ENCODE assay signal across 1 cellular context in the genomic region with DNA sequence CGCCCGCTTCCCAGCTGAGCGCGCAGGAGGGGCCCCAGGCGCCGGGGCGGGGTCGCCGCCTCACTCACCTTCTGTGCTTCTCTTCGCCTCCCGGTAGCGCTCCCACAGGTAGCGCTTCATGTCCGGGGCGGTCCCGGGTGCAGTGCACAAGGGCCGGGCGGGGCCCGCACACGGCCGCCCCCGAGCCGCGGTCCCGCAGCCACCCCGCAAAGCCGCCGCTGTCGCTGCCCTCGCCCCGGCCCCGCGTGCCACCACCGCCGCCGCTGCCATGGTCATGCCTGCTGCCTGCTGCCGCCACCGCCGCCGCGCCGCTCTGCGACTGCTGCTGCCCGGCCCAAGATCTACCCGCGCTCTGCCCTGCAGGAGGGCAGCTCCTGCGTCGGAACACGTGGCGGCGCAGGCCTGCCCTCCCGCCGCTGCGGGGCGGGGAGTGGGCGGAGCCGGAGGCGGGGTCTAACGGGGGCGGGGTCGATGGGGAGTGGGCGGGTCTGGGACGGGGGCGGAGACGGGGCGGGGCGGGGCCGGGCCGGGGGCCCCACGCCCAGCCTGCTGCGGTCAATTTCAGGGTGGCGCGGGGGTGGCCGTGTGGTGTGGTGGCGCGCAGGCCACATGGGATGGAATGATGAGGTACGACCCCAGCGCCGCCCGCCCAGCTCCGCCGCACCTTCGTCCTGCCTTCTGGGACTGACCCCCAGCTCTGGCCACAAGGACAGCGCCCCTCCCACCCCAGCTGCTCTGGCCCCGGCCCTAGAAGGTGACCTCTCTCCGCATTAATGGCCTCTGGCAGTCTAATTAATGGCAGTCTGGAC.
TF ChIP-seq lines count a peak whose summit lies in the region.

TSS of gene NT5DC3 (minus strand) at position 354 of the 809 bp plus-strand sequence. CDS start at position 276, 78 bp downstream.

TF ChIP-seq in HepG2, 621 proteins besides CTCF, POLR2A, EP300 and RAD21 (continued from another document and continues in another):
- TF ChIP-seq, protein P1, sequence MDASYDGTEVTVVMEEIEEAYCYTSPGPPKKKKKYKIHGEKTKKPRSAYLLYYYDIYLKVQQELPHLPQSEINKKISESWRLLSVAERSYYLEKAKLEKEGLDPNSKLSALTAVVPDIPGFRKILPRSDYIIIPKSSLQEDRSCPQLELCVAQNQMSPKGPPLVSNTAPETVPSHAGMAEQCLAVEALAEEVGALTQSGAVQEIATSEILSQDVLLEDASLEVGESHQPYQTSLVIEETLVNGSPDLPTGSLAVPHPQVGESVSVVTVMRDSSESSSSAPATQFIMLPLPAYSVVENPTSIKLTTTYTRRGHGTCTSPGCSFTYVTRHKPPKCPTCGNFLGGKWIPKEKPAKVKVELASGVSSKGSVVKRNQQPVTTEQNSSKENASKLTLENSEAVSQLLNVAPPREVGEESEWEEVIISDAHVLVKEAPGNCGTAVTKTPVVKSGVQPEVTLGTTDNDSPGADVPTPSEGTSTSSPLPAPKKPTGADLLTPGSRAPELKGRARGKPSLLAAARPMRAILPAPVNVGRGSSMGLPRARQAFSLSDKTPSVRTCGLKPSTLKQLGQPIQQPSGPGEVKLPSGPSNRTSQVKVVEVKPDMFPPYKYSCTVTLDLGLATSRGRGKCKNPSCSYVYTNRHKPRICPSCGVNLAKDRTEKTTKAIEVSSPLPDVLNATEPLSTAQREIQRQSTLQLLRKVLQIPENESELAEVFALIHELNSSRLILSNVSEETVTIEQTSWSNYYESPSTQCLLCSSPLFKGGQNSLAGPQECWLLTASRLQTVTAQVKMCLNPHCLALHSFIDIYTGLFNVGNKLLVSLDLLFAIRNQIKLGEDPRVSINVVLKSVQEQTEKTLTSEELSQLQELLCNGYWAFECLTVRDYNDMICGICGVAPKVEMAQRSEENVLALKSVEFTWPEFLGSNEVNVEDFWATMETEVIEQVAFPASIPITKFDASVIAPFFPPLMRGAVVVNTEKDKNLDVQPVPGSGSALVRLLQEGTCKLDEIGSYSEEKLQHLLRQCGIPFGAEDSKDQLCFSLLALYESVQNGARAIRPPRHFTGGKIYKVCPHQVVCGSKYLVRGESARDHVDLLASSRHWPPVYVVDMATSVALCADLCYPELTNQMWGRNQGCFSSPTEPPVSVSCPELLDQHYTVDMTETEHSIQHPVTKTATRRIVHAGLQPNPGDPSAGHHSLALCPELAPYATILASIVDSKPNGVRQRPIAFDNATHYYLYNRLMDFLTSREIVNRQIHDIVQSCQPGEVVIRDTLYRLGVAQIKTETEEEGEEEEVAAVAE (CRISPR knock-in tag; IDR thresholded peaks at IDR 0.05; ENCODE audit: borderline replicate concordance): peak; percentile 53; the same call in 1 of the 2 replicates
- TF ChIP-seq CHD4 (IDR thresholded peaks at IDR 0.05; ENCODE audit: borderline replicate concordance, low read length) (no peak), ZNF850 (CRISPR knock-in tag; conservative IDR thresholded peaks at IDR 0.05) (no peak), POLR2AphosphoS5 (IDR thresholded peaks at IDR 0.05; ENCODE audit: low read depth, low read length) (peak; percentile 81), ZNF138 (CRISPR knock-in tag; IDR thresholded peaks at IDR 0.05; ENCODE audit: low read depth) (peak; percentile 83), NFE2L2 (IDR thresholded peaks at IDR 0.05; ENCODE audit: low read length) (no peak), ZNF431 (CRISPR knock-in tag; IDR thresholded peaks at IDR 0.05; ENCODE audit: borderline replicate concordance, low read depth) (no peak; the same call in 1 of the 2 replicates), NFATC3 (CRISPR knock-in tag; IDR thresholded peaks at IDR 0.05) (no peak), ZNF512 (CRISPR knock-in tag; IDR thresholded peaks at IDR 0.05) (no peak), ZNF605 (CRISPR knock-in tag; IDR thresholded peaks at IDR 0.05) (no peak), MZF1 (CRISPR knock-in tag; IDR thresholded peaks at IDR 0.05; ENCODE audit: borderline replicate concordance) (no peak), ZFP1 (CRISPR knock-in tag; IDR thresholded peaks at IDR 0.05) (no peak), PAX8 (CRISPR knock-in tag; IDR thresholded peaks at IDR 0.05; ENCODE audit: borderline replicate concordance) (no peak), IRF9 (CRISPR knock-in tag; IDR thresholded peaks at IDR 0.05; ENCODE audit: borderline replicate concordance) (peak; percentile 70), AKNA (CRISPR knock-in tag; IDR thresholded peaks at IDR 0.05; ENCODE audit: borderline replicate concordance) (no peak), TEAD3 (CRISPR knock-in tag; optimal IDR thresholded peaks at IDR 0.05; ENCODE audit: borderline replicate concordance) (no peak), SRSF1 (optimal IDR thresholded peaks at IDR 0.05; ENCODE audit: low read depth, low read length) (no peak), THYN1 (CRISPR knock-in tag; IDR thresholded peaks at IDR 0.05; ENCODE audit: borderline replicate concordance, low read depth) (no peak), GATA4 (IDR thresholded peaks at IDR 0.05; ENCODE audit: borderline replicate concordance, low read depth) (peak; percentile 60; the same call in 1 of the 2 replicates), ZFY (CRISPR knock-in tag; IDR thresholded peaks at IDR 0.05) (peak; percentile 77), ZNF562 (CRISPR knock-in tag; IDR thresholded peaks at IDR 0.05; ENCODE audit: borderline replicate concordance) (no peak), ZNF781 (CRISPR knock-in tag; IDR thresholded peaks at IDR 0.05; ENCODE audit: borderline replicate concordance, not compliant biosample characterization) (no peak), ZZZ3 (CRISPR knock-in tag; IDR thresholded peaks at IDR 0.05; ENCODE audit: borderline replicate concordance) (no peak), REXO4 (CRISPR knock-in tag; IDR thresholded peaks at IDR 0.05; ENCODE audit: borderline replicate concordance) (no peak), ZNF841 (CRISPR knock-in tag; IDR thresholded peaks at IDR 0.05; ENCODE audit: borderline replicate concordance) (no peak), FOSL2 (CRISPR knock-in tag; IDR thresholded peaks at IDR 0.05) (no peak; the same call in 1 of the 2 replicates), ZNF468 (CRISPR knock-in tag; IDR thresholded peaks at IDR 0.05) (no peak), ZKSCAN5 (CRISPR knock-in tag; IDR thresholded peaks at IDR 0.05) (no peak), CSRNP2 (CRISPR knock-in tag; conservative IDR thresholded peaks at IDR 0.05; ENCODE audit: low read depth) (no peak), ASH2L (IDR thresholded peaks at IDR 0.05; ENCODE audit: insufficient read length, low read depth, low read length) (no peak), MIXL1 (CRISPR knock-in tag; IDR thresholded peaks at IDR 0.05) (0 out of 2 replicates have a peak, but pooled peaks have one; percentile 11), HNRNPUL1 (IDR thresholded peaks at IDR 0.05; ENCODE audit: low read depth, low read length) (no peak), ZNF775 (CRISPR knock-in tag; IDR thresholded peaks at IDR 0.05; ENCODE audit: borderline replicate concordance) (no peak), SRSF4 (IDR thresholded peaks at IDR 0.05; ENCODE audit: low read depth, low read length, poor library complexity, severe bottlenecking) (no peak), ZNF556 (CRISPR knock-in tag; IDR thresholded peaks at IDR 0.05; ENCODE audit: borderline replicate concordance) (no peak)
- TF ChIP-seq, protein P2, sequence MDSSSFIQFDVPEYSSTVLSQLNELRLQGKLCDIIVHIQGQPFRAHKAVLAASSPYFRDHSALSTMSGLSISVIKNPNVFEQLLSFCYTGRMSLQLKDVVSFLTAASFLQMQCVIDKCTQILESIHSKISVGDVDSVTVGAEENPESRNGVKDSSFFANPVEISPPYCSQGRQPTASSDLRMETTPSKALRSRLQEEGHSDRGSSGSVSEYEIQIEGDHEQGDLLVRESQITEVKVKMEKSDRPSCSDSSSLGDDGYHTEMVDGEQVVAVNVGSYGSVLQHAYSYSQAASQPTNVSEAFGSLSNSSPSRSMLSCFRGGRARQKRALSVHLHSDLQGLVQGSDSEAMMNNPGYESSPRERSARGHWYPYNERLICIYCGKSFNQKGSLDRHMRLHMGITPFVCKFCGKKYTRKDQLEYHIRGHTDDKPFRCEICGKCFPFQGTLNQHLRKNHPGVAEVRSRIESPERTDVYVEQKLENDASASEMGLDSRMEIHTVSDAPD (CRISPR knock-in tag; IDR thresholded peaks at IDR 0.05): no peak
- TF ChIP-seq, protein P3, sequence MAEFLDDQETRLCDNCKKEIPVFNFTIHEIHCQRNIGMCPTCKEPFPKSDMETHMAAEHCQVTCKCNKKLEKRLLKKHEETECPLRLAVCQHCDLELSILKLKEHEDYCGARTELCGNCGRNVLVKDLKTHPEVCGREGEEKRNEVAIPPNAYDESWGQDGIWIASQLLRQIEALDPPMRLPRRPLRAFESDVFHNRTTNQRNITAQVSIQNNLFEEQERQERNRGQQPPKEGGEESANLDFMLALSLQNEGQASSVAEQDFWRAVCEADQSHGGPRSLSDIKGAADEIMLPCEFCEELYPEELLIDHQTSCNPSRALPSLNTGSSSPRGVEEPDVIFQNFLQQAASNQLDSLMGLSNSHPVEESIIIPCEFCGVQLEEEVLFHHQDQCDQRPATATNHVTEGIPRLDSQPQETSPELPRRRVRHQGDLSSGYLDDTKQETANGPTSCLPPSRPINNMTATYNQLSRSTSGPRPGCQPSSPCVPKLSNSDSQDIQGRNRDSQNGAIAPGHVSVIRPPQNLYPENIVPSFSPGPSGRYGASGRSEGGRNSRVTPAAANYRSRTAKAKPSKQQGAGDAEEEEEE (CRISPR knock-in tag; IDR thresholded peaks at IDR 0.05; ENCODE audit: borderline replicate concordance): peak; percentile 59; the same call in 1 of the 2 replicates
